In genomic region chr9:92425578-92425977, GRCh38 we compare ENCODE assay signal across 18 cellular contexts. TPM values are rescaled to one million over a fixed set of nuclear protein-coding genes. Genes with fewer than 3 reads are reported as not detected.
DNase-seq lines count a peak whose midpoint lies in the region; ATAC-seq, FAIRE-seq and TF ChIP-seq lines count a peak whose summit lies in the region.
"Had no signal": no experiment of that assay in that cellular context is flagged by ENCODE, and none has a peak within 500 bp of the region (broad histone marks: within the 10 kb centered on the region; RNA-seq: fewer than 3 reads in every experiment).

No MANE protein-coding gene starts in this region.

- POLR2A ChIA-PET in endothelial cell of umbilical vein (lab: Charles Lee), result no interaction called here

- no peaks in the 10 kb centered on the region for H3K9me3 ChIP-seq in endothelial cell of umbilical vein (replicated peaks; ENCODE audit: control insufficient read depth, insufficient read depth, low read length)

- TF ChIP-seq POLR2A in endothelial cell of umbilical vein (IDR thresholded peaks at IDR 0.05; ENCODE audit: low read depth, low read length), result no peak

- FAIRE-seq in endothelial cell of umbilical vein (lab: Jason Lieb, UNC) (peak; percentile 67), D721Med (lab: Jason Lieb, UNC) (no peak)

- H3K36me3 Mint-ChIP-seq in nephron (ENCODE audit: low read depth), result no peaks in the 10 kb centered on the region
- H3K36me3 Mint-ChIP-seq: stimulated activated effector memory CD8-positive, alpha-beta T cell treated with anti-CD3 and anti-CD28 coated beads, Interleukin-12 subunit alpha, Interleukin-12 subunit beta, amount 100 ng/mL, for 72 hours had no signal

- no peaks in the 10 kb centered on the region for H3K27me3 Mint-ChIP-seq in nephron (ENCODE audit: low read depth)
- H3K27me3 Mint-ChIP-seq: activated naive CD8-positive, alpha-beta T cell treated with anti-CD3 and anti-CD28 coated beads, Interleukin-2, amount 10 ng/mL, durations not matched to agents 7 days and 5 days had no signal

- peak overlapping the region in 2 of 3 experiments; percentile 0 to 9 for H3K4me3 Mint-ChIP-seq in nephron
- H3K4me3 Mint-ChIP-seq: activated naive CD8-positive, alpha-beta T cell treated with anti-CD3 and anti-CD28 coated beads, Interleukin-2, amount 10 ng/mL, durations not matched to agents 7 days and 5 days; stimulated activated effector memory CD8-positive, alpha-beta T cell treated with anti-CD3 and anti-CD28 coated beads, Interleukin-12 subunit alpha, Interleukin-12 subunit beta, amount 100 ng/mL, for 72 hours had no signal

- BruUV-seq in endothelial cell of umbilical vein (replicated peaks; lab: Mats Ljungman, UMichigan), result no TSS peak

- TF ChIP-seq CTCF in endothelial cell of umbilical vein (IDR thresholded peaks at IDR 0.05; ENCODE audit: extremely low read depth in 1 of 2, insufficient read depth in 1 of 2, low read depth in 1 of 2, low read length in 2 of 2) (no peak), nephron (IDR thresholded peaks at IDR 0.05; ENCODE audit: unreplicated experiment in 3 of 3) (no peak), D721Med (IDR thresholded peaks at IDR 0.05; ENCODE audit: insufficient read depth, missing control alignments) (no peak)

- no peak overlapping the region for H3K4me2 ChIP-seq in endothelial cell of umbilical vein (ENCODE audit: insufficient read depth, low read length)

- no peaks in the 10 kb centered on the region for H3K4me1 ChIP-seq in endothelial cell of umbilical vein (ENCODE audit: control insufficient read depth, extremely low read depth, insufficient read depth, low read length)

- CTCF ChIA-PET in endothelial cell of umbilical vein (lab: Charles Lee), result interaction anchor here (1.2 kb wide), 1 partner anchor 13 kb away, joined by 5 read pairs; no protein-coding TSS in a partner anchor

- no peaks in the 10 kb centered on the region for H3K9me1 ChIP-seq in endothelial cell of umbilical vein (replicated peaks; ENCODE audit: control insufficient read depth, extremely low read depth, insufficient read depth, low read length)

- no peak overlapping the region for H2AFZ ChIP-seq in endothelial cell of umbilical vein (ENCODE audit: low read depth, low read length)

- H3K27ac Mint-ChIP-seq in nephron, result peak overlapping the region; percentile 97 to 99 (median 98)
- H3K27ac Mint-ChIP-seq: activated naive CD8-positive, alpha-beta T cell treated with anti-CD3 and anti-CD28 coated beads, Interleukin-2, amount 10 ng/mL, durations not matched to agents 7 days and 5 days; stimulated activated effector memory CD8-positive, alpha-beta T cell treated with anti-CD3 and anti-CD28 coated beads, Interleukin-12 subunit alpha, Interleukin-12 subunit beta, amount 100 ng/mL, for 72 hours had no signal

- H3K27me3 ChIP-seq in endothelial cell of umbilical vein (ENCODE audit: control insufficient read depth in 2 of 2, insufficient read depth in 2 of 2, low read length in 2 of 2), result no peaks in the 10 kb centered on the region

- H3K4me3 ChIP-seq in endothelial cell of umbilical vein (replicated peaks in 1 of 3; ENCODE audit: insufficient read depth in 1 of 3, low read depth in 1 of 3, low read length in 3 of 3), result no peak overlapping the region

- H3K4me1 Mint-ChIP-seq in nephron, result peaks cover 57% of the 10 kb centered on the region
- H3K4me1 Mint-ChIP-seq: stimulated activated effector memory CD8-positive, alpha-beta T cell treated with anti-CD3 and anti-CD28 coated beads, Interleukin-12 subunit alpha, Interleukin-12 subunit beta, amount 100 ng/mL, for 72 hours had no signal

- H3K9ac ChIP-seq in endothelial cell of umbilical vein (replicated peaks; ENCODE audit: extremely low read depth, insufficient read depth, low read length), result no peak overlapping the region

- H3K27ac ChIP-seq in endothelial cell of umbilical vein (ENCODE audit: insufficient read depth, low read depth, low read length), result no peak overlapping the region
- H3K27ac ChIP-seq: epithelial cell of prostate had no signal

- intact Hi-C loops in endothelial cell of umbilical vein (cut with micrococcal nuclease), result no loop called here

- no peaks in the 10 kb centered on the region for H3K79me2 ChIP-seq in endothelial cell of umbilical vein (ENCODE audit: control insufficient read depth, insufficient read depth, low read length)

- DNase-seq in AG08395 (ENCODE audit: low spot score) (peak; percentile 31), NCI-H69 (lab: John Stamatoyannopoulos, UW) (peak; percentile 70), endothelial cell of umbilical vein (ENCODE audit: low read depth, low spot score) (no peak), D721Med (ENCODE audit: insufficient read length, low spot score) (no peak), NCI-H2081 treated with DMSO at 0.1 percent for 48 hours (lab: John Stamatoyannopoulos, UW) (no peak), NCI-H526 (lab: John Stamatoyannopoulos, UW) (no peak)
- DNase-seq: activated naive CD8-positive, alpha-beta T cell treated with anti-CD3 and anti-CD28 coated beads, Interleukin-2, amount 10 ng/mL, durations not matched to agents 7 days and 5 days; AML-193; KBM-7 had no signal

- dilution Hi-C loops in endothelial cell of umbilical vein (cut with MboI; ENCODE audit: extremely low pct_ligation_motif_present, low sequenced_read_pairs), result no loop called here

- no peaks in the 10 kb centered on the region for H4K20me1 ChIP-seq in endothelial cell of umbilical vein (replicated peaks; ENCODE audit: control insufficient read depth, extremely low read depth, insufficient read depth, low read length)

- ATAC-seq in GM21619 (IDR thresholded peaks at IDR 0.05; ENCODE audit: unreplicated experiment), result no peak
- ATAC-seq: activated CD4-positive, CD25-positive, alpha-beta regulatory T cell treated with anti-CD3 and anti-CD28 coated beads, Interleukin-2, amount 50 U/mL, for 24 hours; HCT116; stimulated activated effector memory CD8-positive, alpha-beta T cell treated with anti-CD3 and anti-CD28 coated beads, Interleukin-12 subunit alpha, Interleukin-12 subunit beta, amount 100 ng/mL, for 72 hours had no signal

- no peaks in the 10 kb centered on the region for H3K9me3 Mint-ChIP-seq in nephron
- H3K9me3 Mint-ChIP-seq: activated naive CD8-positive, alpha-beta T cell treated with anti-CD3 and anti-CD28 coated beads, Interleukin-2, amount 10 ng/mL, durations not matched to agents 7 days and 5 days; stimulated activated effector memory CD8-positive, alpha-beta T cell treated with anti-CD3 and anti-CD28 coated beads, Interleukin-12 subunit alpha, Interleukin-12 subunit beta, amount 100 ng/mL, for 72 hours had no signal

- H3K36me3 ChIP-seq in endothelial cell of umbilical vein (ENCODE audit: control insufficient read depth in 2 of 2, extremely low read depth in 1 of 2, insufficient read depth in 2 of 2, low read length in 2 of 2), result no peaks in the 10 kb centered on the region

TF ChIP-seq in endothelial cell of umbilical vein, 7 proteins besides CTCF, POLR2A, EP300 and RAD21:
- TF ChIP-seq JUN (IDR thresholded peaks at IDR 0.05; ENCODE audit: borderline replicate concordance, insufficient read depth, insufficient read length, low read depth), result no peak
- TF ChIP-seq MAX (IDR thresholded peaks at IDR 0.05; ENCODE audit: insufficient read depth, insufficient read length), result no peak
- no peak for TF ChIP-seq EZH2 (IDR thresholded peaks at IDR 0.05; ENCODE audit: borderline replicate concordance, low read depth, low read length, severe bottlenecking)
- TF ChIP-seq POLR2AphosphoS5 (IDR thresholded peaks at IDR 0.05; ENCODE audit: insufficient read depth, low read depth, low read length), result no peak
- no peak for TF ChIP-seq MYC (IDR thresholded peaks at IDR 0.05; ENCODE audit: low read depth, low read length)
- TF ChIP-seq GATA2 (IDR thresholded peaks at IDR 0.05; ENCODE audit: insufficient read depth, insufficient read length, low read depth, low read length), result no peak
- TF ChIP-seq FOS (IDR thresholded peaks at IDR 0.05; ENCODE audit: borderline replicate concordance, insufficient read depth, low read length), result no peak
TF ChIP-seq in endothelial cell of umbilical vein: peak in this region for 0.

RNA-seq across cellular contexts. Expression of gene OMD, which starts 1.3 kb away (rescaled TPM):
- not detected in 2 replicates for total RNA-seq in endothelial cell of umbilical vein
- not detected in 2 replicates for polyA plus RNA-seq in endothelial cell of umbilical vein
- polyA plus RNA-seq in endothelial cell of umbilical vein (2011; cell fraction: cytosol; rRNA removed), result not detected in 2 replicates
- not detected in 2 replicates for polyA plus RNA-seq in endothelial cell of umbilical vein (2011; cell fraction: nucleus; rRNA removed)
- 0.07 and 0.08 TPM in 2 replicates for polyA plus RNA-seq in endothelial cell of umbilical vein (2012)
- not detected in 2 replicates for polyA minus RNA-seq in endothelial cell of umbilical vein
- polyA minus RNA-seq in endothelial cell of umbilical vein (2011; cell fraction: cytosol; rRNA and poly(A)+ RNA removed), result not detected
- not detected in 2 replicates for polyA minus RNA-seq in endothelial cell of umbilical vein (2011; cell fraction: nucleus; rRNA and poly(A)+ RNA removed)
- total RNA-seq: activated naive CD8-positive, alpha-beta T cell treated with anti-CD3 and anti-CD28 coated beads, Interleukin-2, amount 10 ng/mL, durations not matched to agents 7 days and 5 days; lung microvascular endothelial cell; NCI-H460; T-helper 1 cell treated with Interleukin-12 subunit alpha and Interleukin-12 subunit beta and Interleukin-4 antibody, amounts not matched to agents 30 ng/mL and 1 ng/mL, for 36 hours had no signal

RNA-seq across cellular contexts. Expression of gene OGN, which starts 21.2 kb away (rescaled TPM):
- total RNA-seq in endothelial cell of umbilical vein, result not detected in 2 replicates
- polyA plus RNA-seq in endothelial cell of umbilical vein, result not detected in 2 replicates
- polyA plus RNA-seq in endothelial cell of umbilical vein (2011; cell fraction: cytosol; rRNA removed), result not detected in 2 replicates
- polyA plus RNA-seq in endothelial cell of umbilical vein (2011; cell fraction: nucleus; rRNA removed), result not detected in 2 replicates
- polyA plus RNA-seq in endothelial cell of umbilical vein (2012), result not detected in 2 replicates
- polyA minus RNA-seq in endothelial cell of umbilical vein, result not detected in 2 replicates
- not detected for polyA minus RNA-seq in endothelial cell of umbilical vein (2011; cell fraction: cytosol; rRNA and poly(A)+ RNA removed)
- polyA minus RNA-seq in endothelial cell of umbilical vein (2011; cell fraction: nucleus; rRNA and poly(A)+ RNA removed), result not detected in 2 replicates
- total RNA-seq: activated naive CD8-positive, alpha-beta T cell treated with anti-CD3 and anti-CD28 coated beads, Interleukin-2, amount 10 ng/mL, durations not matched to agents 7 days and 5 days; lung microvascular endothelial cell; NCI-H460 had no signal

RNA-seq across cellular contexts. Expression of gene ASPN, which starts 56.7 kb away (rescaled TPM):
- total RNA-seq in endothelial cell of umbilical vein, result not detected in 2 replicates
- polyA plus RNA-seq in endothelial cell of umbilical vein, result not detected in 2 replicates
- polyA plus RNA-seq in endothelial cell of umbilical vein (2011; cell fraction: cytosol; rRNA removed), result not detected in 2 replicates
- polyA plus RNA-seq in endothelial cell of umbilical vein (2011; cell fraction: nucleus; rRNA removed), result not detected in 2 replicates
- polyA plus RNA-seq in endothelial cell of umbilical vein (2012), result not detected in 2 replicates
- not detected in 2 replicates for polyA minus RNA-seq in endothelial cell of umbilical vein
- not detected for polyA minus RNA-seq in endothelial cell of umbilical vein (2011; cell fraction: cytosol; rRNA and poly(A)+ RNA removed)
- not detected in 2 replicates for polyA minus RNA-seq in endothelial cell of umbilical vein (2011; cell fraction: nucleus; rRNA and poly(A)+ RNA removed)
- total RNA-seq: activated naive CD8-positive, alpha-beta T cell treated with anti-CD3 and anti-CD28 coated beads, Interleukin-2, amount 10 ng/mL, durations not matched to agents 7 days and 5 days; lung microvascular endothelial cell; NCI-H460; T-helper 1 cell treated with Interleukin-12 subunit alpha and Interleukin-12 subunit beta and Interleukin-4 antibody, amounts not matched to agents 30 ng/mL and 1 ng/mL, for 36 hours had no signal

Comparison
In these comparisons a context has a peak if more than half of its experiments do, and no peak if none do; other contexts are left out.
1. DNase-seq: peak in AG08395 (single experiment) and NCI-H69 (single experiment); none in endothelial cell of umbilical vein (single experiment), D721Med (single experiment), NCI-H2081 treated with DMSO at 0.1 percent for 48 hours (single experiment) and NCI-H526 (0 of 2).